12 cellular contexts compared by ENCODE assay signal in the genomic region with DNA sequence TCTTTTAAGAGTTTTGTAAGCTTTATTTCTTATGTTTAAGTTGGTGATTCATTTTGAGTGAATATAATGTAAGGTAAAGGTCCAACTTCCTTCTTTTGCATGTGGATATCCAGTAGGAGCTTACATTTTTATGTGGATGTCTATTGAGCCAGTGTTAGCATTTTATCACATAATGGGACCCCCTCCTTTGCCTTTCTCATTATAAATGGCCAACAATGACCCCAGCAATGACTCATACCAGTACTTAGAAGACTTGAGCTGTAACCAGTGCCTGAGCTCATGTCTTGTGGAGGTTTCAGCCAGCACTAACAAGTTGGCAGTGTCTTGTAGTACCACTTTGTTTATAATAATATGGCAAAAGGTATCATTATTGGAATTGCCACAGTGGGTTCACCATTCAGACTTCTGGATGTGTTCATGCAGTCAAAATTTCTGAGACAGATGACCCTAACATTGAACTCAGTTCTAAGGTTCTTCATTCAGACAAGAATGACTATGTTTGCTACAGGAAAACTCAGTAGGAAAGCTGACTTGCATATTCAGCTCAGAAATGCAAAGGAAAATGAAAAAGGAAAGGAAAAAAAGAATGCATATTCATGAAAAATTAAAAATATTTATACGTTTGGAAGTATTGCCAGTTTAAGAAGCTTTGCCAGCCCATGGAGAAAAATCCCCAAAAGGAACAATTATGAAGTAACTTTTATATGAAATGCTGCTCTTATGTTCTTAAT. TPM values are rescaled to one million over a fixed set of nuclear protein-coding genes. Genes with fewer than 3 reads are reported as not detected.
DNase-seq lines count a peak whose midpoint lies in the region; ATAC-seq and TF ChIP-seq lines count a peak whose summit lies in the region.
"Had no signal": no experiment of that assay in that cellular context is flagged by ENCODE, and none has a peak within 500 bp of the region (broad histone marks: within the 10 kb centered on the region; RNA-seq: fewer than 3 reads in every experiment).

No MANE protein-coding gene starts in this region.

- H3K27me3 Mint-ChIP-seq in activated naive CD8-positive, alpha-beta T cell treated with anti-CD3 and anti-CD28 coated beads, Interleukin-2, amount 50 U/mL, for 24 hours = no peaks in the 10 kb centered on the region

- peaks cover 18% of the 10 kb centered on the region for H3K4me1 Mint-ChIP-seq in activated naive CD8-positive, alpha-beta T cell treated with anti-CD3 and anti-CD28 coated beads, Interleukin-2, amount 50 U/mL, for 24 hours

- WGBS in gastroesophageal sphincter (ENCODE audit: low coverage in 1 of 2), 2 donors = 87 to 100% methylated on average over 1 of the region's 1 CpG

- H3K4me1 ChIP-seq in iPS-20b (ENCODE audit: insufficient read depth, low read length) (peaks cover 13% of the 10 kb centered on the region), gastroesophageal sphincter (no peaks in the 10 kb centered on the region)
- H3K4me1 ChIP-seq: colonic mucosa had no signal

- no peaks in the 10 kb centered on the region for H3K36me3 Mint-ChIP-seq in activated naive CD8-positive, alpha-beta T cell treated with anti-CD3 and anti-CD28 coated beads, Interleukin-2, amount 50 U/mL, for 24 hours (ENCODE audit: low read depth)

- H3K27me3 ChIP-seq in H7 (ENCODE audit: control insufficient read depth, insufficient read depth, low read length) (no peaks in the 10 kb centered on the region), iPS-20b (ENCODE audit: insufficient read depth, low read length) (no peaks in the 10 kb centered on the region), gastroesophageal sphincter (no peaks in the 10 kb centered on the region)
- H3K27me3 ChIP-seq: colonic mucosa had no signal

- no peak overlapping the region for H3K27ac Mint-ChIP-seq in activated naive CD8-positive, alpha-beta T cell treated with anti-CD3 and anti-CD28 coated beads, Interleukin-2, amount 50 U/mL, for 24 hours
- H3K27ac Mint-ChIP-seq: HFFc6, mesothelial cell of epicardium had no signal

- ATAC-seq in activated naive CD8-positive, alpha-beta T cell treated with anti-CD3 and anti-CD28 coated beads, Interleukin-2, amount 50 U/mL, for 24 hours = peak; percentile 63
- ATAC-seq in GM18858 (IDR thresholded peaks at IDR 0.05; ENCODE audit: unreplicated experiment) = no peak
- ATAC-seq in gastroesophageal sphincter = no peak

- H3K36me3 ChIP-seq in H7 (replicated peaks; ENCODE audit: control insufficient read depth, insufficient read depth, low read length) (no peaks in the 10 kb centered on the region), iPS-20b (ENCODE audit: insufficient read depth, low read depth, low read length) (no peaks in the 10 kb centered on the region), gastroesophageal sphincter (no peaks in the 10 kb centered on the region)
- H3K36me3 ChIP-seq: colonic mucosa had no signal

- peaks cover 11% of the 10 kb centered on the region for H3K9me3 Mint-ChIP-seq in activated naive CD8-positive, alpha-beta T cell treated with anti-CD3 and anti-CD28 coated beads, Interleukin-2, amount 50 U/mL, for 24 hours
- H3K9me3 Mint-ChIP-seq: HFFc6 had no signal

- H3K4me3 Mint-ChIP-seq in activated naive CD8-positive, alpha-beta T cell treated with anti-CD3 and anti-CD28 coated beads, Interleukin-2, amount 50 U/mL, for 24 hours = no peak overlapping the region
- H3K4me3 Mint-ChIP-seq: HFFc6, mesothelial cell of epicardium had no signal

- TF ChIP-seq EP300 in gastroesophageal sphincter (IDR thresholded peaks at IDR 0.05) = no peak

- DNase-seq in H7 = peak; percentile 44
- peak; percentile 12 for DNase-seq in NB4 (ENCODE audit: low read depth)
- no peak for DNase-seq in activated naive CD8-positive, alpha-beta T cell treated with anti-CD3 and anti-CD28 coated beads, Interleukin-2, amount 50 U/mL, for 24 hours
- DNase-seq in HPDE6-E6E7 (ENCODE audit: extremely low spot score) = no peak
- DNase-seq in retina = no peak
- DNase-seq: colonic mucosa, HFFc6, NCI-H526 treated with DMSO at 0.1 percent for 48 hours had no signal

- H3K9me3 ChIP-seq in iPS-20b (ENCODE audit: insufficient read depth, low read depth, low read length) (no peaks in the 10 kb centered on the region), gastroesophageal sphincter (peaks cover 0 to under 1% (median 0%) of the 10 kb centered on the region in 3 donors)
- H3K9me3 ChIP-seq: colonic mucosa had no signal

- no peak for TF ChIP-seq CTCF in NB4 (IDR thresholded peaks at IDR 0.05; ENCODE audit: low read depth, low read length)
- no peak for TF ChIP-seq CTCF in gastroesophageal sphincter (IDR thresholded peaks at IDR 0.05)

- TF ChIP-seq POLR2A in NB4 (IDR thresholded peaks at IDR 0.05; ENCODE audit: extremely low read depth, insufficient read length) (no peak), gastroesophageal sphincter (IDR thresholded peaks at IDR 0.05) (no peak)

- peak overlapping the region; percentile 14; the same call in 1 of the 2 replicates for H3K9ac ChIP-seq in iPS-20b (ENCODE audit: low read depth, low read length)

- no peak overlapping the region for H3K4me3 ChIP-seq in H7 (ENCODE audit: insufficient read depth, low read depth, low read length)
- no peak overlapping the region for H3K4me3 ChIP-seq in NB4 (ENCODE audit: low read depth, low read length)
- H3K4me3 ChIP-seq in iPS-20b (ENCODE audit: low read length) = peak overlapping the region; percentile 28; the same call in 1 of the 2 replicates
- no peak overlapping the region for H3K4me3 ChIP-seq in gastroesophageal sphincter
- H3K4me3 ChIP-seq: colonic mucosa had no signal

- no peak overlapping the region for H3K27ac ChIP-seq in iPS-20b (ENCODE audit: low read length)
- no peak overlapping the region for H3K27ac ChIP-seq in gastroesophageal sphincter
- H3K27ac ChIP-seq: colonic mucosa had no signal

RNA-seq across cellular contexts. Expression of gene CDKL4, which starts 41.0 kb away (rescaled TPM):
- total RNA-seq in H7 (2014; rRNA removed; shearing (Covaris generic)) = 0.41 TPM in 1 of 2 replicates, not detected in the other
- total RNA-seq in gastroesophageal sphincter = 1 to 10 TPM in 2 of 4 donors, under 1 TPM in 1, not detected in 1; 0.39 to 1.9 (median 1.4) TPM

Comparison
In these comparisons a context has a peak if more than half of its experiments do, and no peak if none do; other contexts are left out.
1. DNase-seq: peak in H7 (single experiment) and NB4 (single experiment); none in activated naive CD8-positive, alpha-beta T cell treated with anti-CD3 and anti-CD28 coated beads, Interleukin-2, amount 50 U/mL, for 24 hours (single experiment), HPDE6-E6E7 (single experiment) and retina (single experiment).